In the genomic region with DNA sequence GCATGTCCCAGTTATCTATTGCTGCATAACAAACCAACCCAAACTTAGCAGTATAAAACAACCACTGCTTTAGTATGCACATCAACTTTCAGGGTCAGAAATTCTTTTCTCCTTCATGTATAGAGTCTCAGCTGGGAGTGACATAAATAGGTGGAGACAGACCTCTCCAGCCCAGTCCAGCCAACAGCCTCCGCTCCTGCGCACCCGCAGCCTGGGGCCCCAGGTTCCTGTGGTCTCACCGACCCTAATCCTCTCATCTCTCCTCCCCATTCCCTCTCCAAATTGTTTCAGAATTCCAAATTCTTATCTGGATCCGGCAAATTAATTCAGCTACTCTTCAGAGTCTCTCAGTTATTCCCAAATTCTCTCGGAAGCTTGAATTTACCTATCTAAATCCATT, we compare ENCODE assay signal across 15 cellular contexts. TPM values are rescaled to one million over a fixed set of nuclear protein-coding genes. Genes with fewer than 3 reads are reported as not detected.
DNase-seq lines count a peak whose midpoint lies in the region; ATAC-seq and TF ChIP-seq lines count a peak whose summit lies in the region.
"Had no signal": no experiment of that assay in that cellular context is flagged by ENCODE, and none has a peak within 500 bp of the region (broad histone marks: within the 10 kb centered on the region; RNA-seq: fewer than 3 reads in every experiment).

No MANE protein-coding gene starts in this region.

- H3K4me3 ChIP-seq in cardiac muscle cell (peak overlapping the region; percentile 45), iPS-18a (ENCODE audit: low read length) (peak overlapping the region; percentile 59)

- H3K9me3 ChIP-seq in cardiac muscle cell (ENCODE audit: low read depth), result no peaks in the 10 kb centered on the region
- no peaks in the 10 kb centered on the region for H3K9me3 ChIP-seq in iPS-18a (ENCODE audit: control insufficient read depth, low read depth, low read length)
- H3K9me3 ChIP-seq: psoas muscle had no signal

- POLR2A ChIA-PET in activated CD4-positive, alpha-beta memory T cell treated with anti-CD3 and anti-CD28 coated beads, Interleukin-2, amount 10 ng/mL, durations not matched to agents 7 days and 5 days (lab: Charles Lee), result no interaction called here

- TF ChIP-seq CTCF in cardiac muscle cell (IDR thresholded peaks at IDR 0.05; ENCODE audit: low read depth, low read length), result no peak

- peaks cover 31% of the 10 kb centered on the region for H3K4me1 Mint-ChIP-seq in activated CD4-positive, alpha-beta memory T cell treated with anti-CD3 and anti-CD28 coated beads, Interleukin-2, amount 10 ng/mL, durations not matched to agents 7 days and 5 days
- peaks cover 27% of the 10 kb centered on the region for H3K4me1 Mint-ChIP-seq in stimulated activated naive CD8-positive, alpha-beta T cell treated with anti-CD3 and anti-CD28 coated beads, Interleukin-15, amount 100 ng/mL, for 72 hours

- intact Hi-C loops in Right ventricle myocardium inferior (cut with DNase I), result loop anchor here (10.0 kb wide), 1 partner anchor 105 kb away; no protein-coding TSS in a partner anchor

- H3K36me3 ChIP-seq in cardiac muscle cell (no peaks in the 10 kb centered on the region), iPS-18a (ENCODE audit: control insufficient read depth, low read depth, low read length) (no peaks in the 10 kb centered on the region)

- ATAC-seq in Right ventricle myocardium inferior (no peak), GM18907 (IDR thresholded peaks at IDR 0.05; ENCODE audit: unreplicated experiment) (no peak)
- no peak for ATAC-seq in stimulated activated naive CD8-positive, alpha-beta T cell treated with anti-CD3 and anti-CD28 coated beads, Interleukin-15, amount 100 ng/mL, for 72 hours
- ATAC-seq: psoas muscle had no signal

- H3K27me3 Mint-ChIP-seq in activated CD4-positive, alpha-beta memory T cell treated with anti-CD3 and anti-CD28 coated beads, Interleukin-2, amount 10 ng/mL, durations not matched to agents 7 days and 5 days, result peaks cover 30% of the 10 kb centered on the region
- H3K27me3 Mint-ChIP-seq in stimulated activated naive CD8-positive, alpha-beta T cell treated with anti-CD3 and anti-CD28 coated beads, Interleukin-15, amount 100 ng/mL, for 72 hours, result peaks cover 64% of the 10 kb centered on the region

- peak overlapping the region; percentile 31 for H3K4me3 Mint-ChIP-seq in activated CD4-positive, alpha-beta memory T cell treated with anti-CD3 and anti-CD28 coated beads, Interleukin-2, amount 10 ng/mL, durations not matched to agents 7 days and 5 days
- peak overlapping the region; percentile 65 to 74 for H3K4me3 Mint-ChIP-seq in stimulated activated naive CD8-positive, alpha-beta T cell treated with anti-CD3 and anti-CD28 coated beads, Interleukin-15, amount 100 ng/mL, for 72 hours

- H3K9ac ChIP-seq in iPS-18a (ENCODE audit: low read length), result no peak overlapping the region

- no peaks in the 10 kb centered on the region for H3K9me3 Mint-ChIP-seq in activated CD4-positive, alpha-beta memory T cell treated with anti-CD3 and anti-CD28 coated beads, Interleukin-2, amount 10 ng/mL, durations not matched to agents 7 days and 5 days
- no peaks in the 10 kb centered on the region for H3K9me3 Mint-ChIP-seq in stimulated activated naive CD8-positive, alpha-beta T cell treated with anti-CD3 and anti-CD28 coated beads, Interleukin-15, amount 100 ng/mL, for 72 hours

- CTCF ChIA-PET in activated CD4-positive, alpha-beta memory T cell treated with anti-CD3 and anti-CD28 coated beads, Interleukin-2, amount 10 ng/mL, durations not matched to agents 7 days and 5 days (lab: Charles Lee), result interaction anchor here (0.9 to 2.5 kb wide), 3 partner anchors 14 to 99 kb away, joined by 3 to 11 read pairs (median 5); no protein-coding TSS in a partner anchor

- no peak overlapping the region for H3K27ac Mint-ChIP-seq in activated CD4-positive, alpha-beta memory T cell treated with anti-CD3 and anti-CD28 coated beads, Interleukin-2, amount 10 ng/mL, durations not matched to agents 7 days and 5 days
- H3K27ac Mint-ChIP-seq in stimulated activated naive CD8-positive, alpha-beta T cell treated with anti-CD3 and anti-CD28 coated beads, Interleukin-15, amount 100 ng/mL, for 72 hours, result no peak overlapping the region

- DNase-seq in cardiac muscle cell (ENCODE audit: low read depth in 1 of 2, low spot score in 1 of 2), result no peak
- no peak for DNase-seq in Right ventricle myocardium inferior (ENCODE audit: missing footprints)
- DNase-seq in activated CD4-positive, alpha-beta memory T cell treated with anti-CD3 and anti-CD28 coated beads, Interleukin-2, amount 10 ng/mL, durations not matched to agents 7 days and 5 days, result no peak
- DNase-seq in stimulated activated naive CD8-positive, alpha-beta T cell treated with anti-CD3 and anti-CD28 coated beads, Interleukin-15, amount 100 ng/mL, for 72 hours, result no peak
- DNase-seq in NCI-H510A treated with DMSO at 0.1 percent for 48 hours (lab: John Stamatoyannopoulos, UW), result no peak
- no peak for DNase-seq in NCI-H69 (lab: John Stamatoyannopoulos, UW)
- DNase-seq: erythroblast, HCEC 1CT, NCI-H1048, psoas muscle, SHP77 had no signal

- H3K36me3 Mint-ChIP-seq in activated CD4-positive, alpha-beta memory T cell treated with anti-CD3 and anti-CD28 coated beads, Interleukin-2, amount 10 ng/mL, durations not matched to agents 7 days and 5 days (ENCODE audit: low read depth), result peaks cover 3% of the 10 kb centered on the region

- H3K27me3 ChIP-seq in cardiac muscle cell, result peaks cover 45% of the 10 kb centered on the region
- H3K27me3 ChIP-seq in iPS-18a (ENCODE audit: control insufficient read depth, insufficient read depth, low read length), result peaks cover 34% of the 10 kb centered on the region

- H3K27ac ChIP-seq in cardiac muscle cell, result no peak overlapping the region
- H3K27ac ChIP-seq in iPS-18a (ENCODE audit: low read length), result no peak overlapping the region
- H3K27ac ChIP-seq: psoas muscle had no signal

- H3K4me1 ChIP-seq in cardiac muscle cell (ENCODE audit: low read depth) (no peaks in the 10 kb centered on the region), iPS-18a (ENCODE audit: control insufficient read depth, low read depth, low read length) (peaks cover 14% of the 10 kb centered on the region)
- H3K4me1 ChIP-seq: psoas muscle had no signal

RNA-seq across cellular contexts. Expression of gene ATP12A, which starts 0.5 kb away (rescaled TPM):
- total RNA-seq in cardiac muscle cell (not detected in 2 replicates), Right ventricle myocardium inferior (not detected)
- not detected in 2 replicates for polyA plus RNA-seq in cardiac muscle cell
- total RNA-seq in activated CD4-positive, alpha-beta memory T cell treated with anti-CD3 and anti-CD28 coated beads, Interleukin-2, amount 10 ng/mL, durations not matched to agents 7 days and 5 days, result 1 to 10 TPM; 1.1 TPM
- total RNA-seq: cardiac septum, lung microvascular endothelial cell, psoas muscle had no signal
- polyA plus RNA-seq: psoas muscle had no signal
